ENCODE assay signal across 2 cellular contexts in the genomic region with DNA sequence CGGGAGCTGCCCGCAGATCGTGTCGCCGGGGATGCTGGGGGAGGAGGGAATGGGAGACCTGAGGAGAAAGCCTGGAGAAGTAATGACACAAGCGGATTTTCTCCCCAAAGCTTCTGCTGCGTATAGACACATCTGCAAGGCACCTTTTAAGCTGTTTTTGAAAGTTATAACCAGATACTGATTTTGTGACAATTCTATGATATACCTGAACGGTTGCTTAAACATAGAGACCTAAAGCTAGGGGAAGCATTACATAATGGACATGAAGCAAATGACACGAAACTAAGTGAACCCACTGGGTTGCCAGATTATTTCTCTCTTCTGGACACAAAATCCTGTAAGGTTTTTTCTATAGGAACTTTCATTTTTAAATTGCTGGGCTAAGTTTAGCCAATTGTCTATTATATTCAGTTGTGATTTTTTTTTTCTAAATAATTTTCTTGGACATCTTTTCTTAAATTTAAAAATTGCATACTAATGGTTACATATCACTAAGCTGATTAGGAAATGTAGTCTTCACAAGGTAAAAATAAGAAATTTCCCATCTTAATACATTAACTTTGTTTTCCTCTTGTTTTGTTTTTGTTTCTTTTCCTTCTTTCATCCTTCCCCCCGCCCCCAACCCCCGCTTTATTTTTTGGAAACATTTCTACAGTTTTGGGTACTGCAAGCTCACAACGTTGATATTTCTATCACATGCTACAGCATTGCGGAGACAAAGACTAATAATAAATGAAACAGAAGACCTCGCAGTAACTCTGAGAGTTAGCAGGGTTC.
TF ChIP-seq lines count a peak whose summit lies in the region.

No MANE protein-coding gene starts in this region.

TF ChIP-seq in HEK293, 187 proteins besides CTCF, POLR2A, EP300 and RAD21 (continued from another document):
- TF ChIP-seq IKZF3 (tag by site-specific recombination; IDR thresholded peaks at IDR 0.05), result peak; percentile 83; the same call in 1 of the 2 replicates
- TF ChIP-seq ZNF362 (tag by site-specific recombination; IDR thresholded peaks at IDR 0.05), result no peak
- TF ChIP-seq ZNF404 (tag by site-specific recombination; IDR thresholded peaks at IDR 0.05), result no peak
- no peak for TF ChIP-seq ZNF843 (tag by site-specific recombination; IDR thresholded peaks at IDR 0.05)
- TF ChIP-seq ZFP69B (tag by site-specific recombination; IDR thresholded peaks at IDR 0.05), result no peak
- TF ChIP-seq ZXDB (tag by site-specific recombination; IDR thresholded peaks at IDR 0.05), result no peak
- TF ChIP-seq ZSCAN30 (tag by site-specific recombination; IDR thresholded peaks at IDR 0.05), result no peak
- no peak for TF ChIP-seq ZNF623 (tag by site-specific recombination; IDR thresholded peaks at IDR 0.05)
- no peak for TF ChIP-seq YY1 (tag by site-specific recombination; IDR thresholded peaks at IDR 0.05)
- TF ChIP-seq ZNF2 (tag by site-specific recombination; IDR thresholded peaks at IDR 0.05), result no peak
- TF ChIP-seq TRIM28 (IDR thresholded peaks at IDR 0.05; ENCODE audit: borderline replicate concordance, low read length), result no peak
- TF ChIP-seq ZBTB20 (tag by site-specific recombination; IDR thresholded peaks at IDR 0.05), result no peak; the same call in 1 of the 2 replicates
- no peak for TF ChIP-seq BCL6B (tag by site-specific recombination; IDR thresholded peaks at IDR 0.05)
- TF ChIP-seq OSR2 (tag by site-specific recombination; IDR thresholded peaks at IDR 0.05), result no peak
- TF ChIP-seq ZNF629 (tag by site-specific recombination; IDR thresholded peaks at IDR 0.05), result no peak
- TF ChIP-seq, protein P1, sequence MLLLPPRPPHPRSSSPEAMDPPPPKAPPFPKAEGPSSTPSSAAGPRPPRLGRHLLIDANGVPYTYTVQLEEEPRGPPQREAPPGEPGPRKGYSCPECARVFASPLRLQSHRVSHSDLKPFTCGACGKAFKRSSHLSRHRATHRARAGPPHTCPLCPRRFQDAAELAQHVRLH (tag by site-specific recombination; IDR thresholded peaks at IDR 0.05), result no peak
- peak; percentile 77; the same call in 1 of the 2 replicates for TF ChIP-seq MZF1 (tag by site-specific recombination; IDR thresholded peaks at IDR 0.05; ENCODE audit: borderline replicate concordance)
- no peak for TF ChIP-seq ZNF335 (tag by site-specific recombination; conservative IDR thresholded peaks at IDR 0.05)
- peak; percentile 81 for TF ChIP-seq PRDM1 (tag by site-specific recombination; IDR thresholded peaks at IDR 0.05)
- TF ChIP-seq ZSCAN23 (tag by site-specific recombination; IDR thresholded peaks at IDR 0.05), result no peak
- 0 out of 2 replicates have a peak, but pooled peaks have one; percentile 13 for TF ChIP-seq ZBTB11 (tag by site-specific recombination; conservative IDR thresholded peaks at IDR 0.05; ENCODE audit: low read depth)
- TF ChIP-seq ZNF37A (tag by site-specific recombination; IDR thresholded peaks at IDR 0.05), result no peak
- no peak for TF ChIP-seq ZNF146 (tag by site-specific recombination; IDR thresholded peaks at IDR 0.05)

TF ChIP-seq in K562, 482 proteins besides CTCF, POLR2A, EP300 and RAD21 (continued from another document and continues in another):
- TF ChIP-seq ZNF512 (tag; IDR thresholded peaks at IDR 0.05) (peak; percentile 79), RFX1 (IDR thresholded peaks at IDR 0.05) (no peak), SOX6 (IDR thresholded peaks at IDR 0.05) (no peak), NR2C1 (IDR thresholded peaks at IDR 0.05) (no peak), NR2C1 (tag; IDR thresholded peaks at IDR 0.05) (no peak), FOXA3 (CRISPR knock-in tag; conservative IDR thresholded peaks at IDR 0.05 in 1 of 2, IDR thresholded peaks at IDR 0.05 in 1 of 2) (no peak), ZFP1 (CRISPR knock-in tag; IDR thresholded peaks at IDR 0.05) (no peak), ZNF24 (IDR thresholded peaks at IDR 0.05) (peak; percentile 19; the same call in 1 of the 2 replicates), TAL1 (IDR thresholded peaks at IDR 0.05) (no peak), MAZ (CRISPR knock-in tag; conservative IDR thresholded peaks at IDR 0.05 in 1 of 2, IDR thresholded peaks at IDR 0.05 in 1 of 2) (no peak), ETV5 (CRISPR knock-in tag; IDR thresholded peaks at IDR 0.05; ENCODE audit: low read depth) (no peak), FIP1L1 (IDR thresholded peaks at IDR 0.05; ENCODE audit: low read depth, low read length, poor library complexity, severe bottlenecking) (peak; percentile 6), ZNF398 (CRISPR knock-in tag; IDR thresholded peaks at IDR 0.05) (no peak), ZNF280B (CRISPR knock-in tag; IDR thresholded peaks at IDR 0.05) (no peak), SRSF7 (optimal IDR thresholded peaks at IDR 0.05; ENCODE audit: low read depth, low read length) (no peak), FOXA1 (IDR thresholded peaks at IDR 0.05; ENCODE audit: borderline replicate concordance) (no peak), NCOA2 (IDR thresholded peaks at IDR 0.05; ENCODE audit: partially characterized antibody in 2 of 2) (no peak), HCFC1 (IDR thresholded peaks at IDR 0.05; ENCODE audit: low read depth, low read length) (no peak), DDX20 (tag; IDR thresholded peaks at IDR 0.05; ENCODE audit: low read depth) (no peak), BCOR (IDR thresholded peaks at IDR 0.05) (no peak), TBP (optimal IDR thresholded peaks at IDR 0.05; ENCODE audit: low read depth, low read length) (no peak), ARHGAP35 (IDR thresholded peaks at IDR 0.05; ENCODE audit: partially characterized antibody) (no peak), RAD51 (IDR thresholded peaks at IDR 0.05; ENCODE audit: borderline replicate concordance, low read depth) (no peak), DPF2 (IDR thresholded peaks at IDR 0.05) (no peak), ZNF12 (CRISPR knock-in tag; IDR thresholded peaks at IDR 0.05) (no peak), MTA2 (IDR thresholded peaks at IDR 0.05; ENCODE audit: low read depth) (no peak), GABPA (tag; conservative IDR thresholded peaks at IDR 0.05; ENCODE audit: low read depth) (no peak), TEAD2 (tag; IDR thresholded peaks at IDR 0.05) (no peak), GABPB2 (CRISPR knock-in tag; conservative IDR thresholded peaks at IDR 0.05) (no peak), PRDM10 (IDR thresholded peaks at IDR 0.05; ENCODE audit: partially characterized antibody) (no peak), CGGBP1 (CRISPR knock-in tag; IDR thresholded peaks at IDR 0.05) (no peak), ZNF551 (CRISPR knock-in tag; IDR thresholded peaks at IDR 0.05) (no peak), ADNP (tag; IDR thresholded peaks at IDR 0.05) (no peak), WHSC1 (IDR thresholded peaks at IDR 0.05; ENCODE audit: low read length) (no peak)
- TF ChIP-seq, protein P2, sequence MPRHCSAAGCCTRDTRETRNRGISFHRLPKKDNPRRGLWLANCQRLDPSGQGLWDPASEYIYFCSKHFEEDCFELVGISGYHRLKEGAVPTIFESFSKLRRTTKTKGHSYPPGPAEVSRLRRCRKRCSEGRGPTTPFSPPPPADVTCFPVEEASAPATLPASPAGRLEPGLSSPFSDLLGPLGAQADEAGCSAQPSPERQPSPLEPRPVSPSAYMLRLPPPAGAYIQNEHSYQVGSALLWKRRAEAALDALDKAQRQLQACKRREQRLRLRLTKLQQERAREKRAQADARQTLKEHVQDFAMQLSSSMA (CRISPR knock-in tag; IDR thresholded peaks at IDR 0.05), result no peak
- TF ChIP-seq, protein P3, sequence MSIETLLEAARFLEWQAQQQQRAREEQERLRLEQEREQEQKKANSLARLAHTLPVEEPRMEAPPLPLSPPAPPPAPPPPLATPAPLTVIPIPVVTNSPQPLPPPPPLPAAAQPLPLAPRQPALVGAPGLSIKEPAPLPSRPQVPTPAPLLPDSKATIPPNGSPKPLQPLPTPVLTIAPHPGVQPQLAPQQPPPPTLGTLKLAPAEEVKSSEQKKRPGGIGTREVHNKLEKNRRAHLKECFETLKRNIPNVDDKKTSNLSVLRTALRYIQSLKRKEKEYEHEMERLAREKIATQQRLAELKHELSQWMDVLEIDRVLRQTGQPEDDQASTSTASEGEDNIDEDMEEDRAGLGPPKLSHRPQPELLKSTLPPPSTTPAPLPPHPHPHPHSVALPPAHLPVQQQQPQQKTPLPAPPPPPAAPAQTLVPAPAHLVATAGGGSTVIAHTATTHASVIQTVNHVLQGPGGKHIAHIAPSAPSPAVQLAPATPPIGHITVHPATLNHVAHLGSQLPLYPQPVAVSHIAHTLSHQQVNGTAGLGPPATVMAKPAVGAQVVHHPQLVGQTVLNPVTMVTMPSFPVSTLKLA (conservative IDR thresholded peaks at IDR 0.05), result no peak
- TF ChIP-seq, protein P4, sequence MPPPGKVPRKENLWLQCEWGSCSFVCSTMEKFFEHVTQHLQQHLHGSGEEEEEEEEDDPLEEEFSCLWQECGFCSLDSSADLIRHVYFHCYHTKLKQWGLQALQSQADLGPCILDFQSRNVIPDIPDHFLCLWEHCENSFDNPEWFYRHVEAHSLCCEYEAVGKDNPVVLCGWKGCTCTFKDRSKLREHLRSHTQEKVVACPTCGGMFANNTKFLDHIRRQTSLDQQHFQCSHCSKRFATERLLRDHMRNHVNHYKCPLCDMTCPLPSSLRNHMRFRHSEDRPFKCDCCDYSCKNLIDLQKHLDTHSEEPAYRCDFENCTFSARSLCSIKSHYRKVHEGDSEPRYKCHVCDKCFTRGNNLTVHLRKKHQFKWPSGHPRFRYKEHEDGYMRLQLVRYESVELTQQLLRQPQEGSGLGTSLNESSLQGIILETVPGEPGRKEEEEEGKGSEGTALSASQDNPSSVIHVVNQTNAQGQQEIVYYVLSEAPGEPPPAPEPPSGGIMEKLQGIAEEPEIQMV (tag; conservative IDR thresholded peaks at IDR 0.05; ENCODE audit: low read depth), result 0 out of 2 replicates have a peak, but pooled peaks have one; percentile 25
